In the genomic region with DNA sequence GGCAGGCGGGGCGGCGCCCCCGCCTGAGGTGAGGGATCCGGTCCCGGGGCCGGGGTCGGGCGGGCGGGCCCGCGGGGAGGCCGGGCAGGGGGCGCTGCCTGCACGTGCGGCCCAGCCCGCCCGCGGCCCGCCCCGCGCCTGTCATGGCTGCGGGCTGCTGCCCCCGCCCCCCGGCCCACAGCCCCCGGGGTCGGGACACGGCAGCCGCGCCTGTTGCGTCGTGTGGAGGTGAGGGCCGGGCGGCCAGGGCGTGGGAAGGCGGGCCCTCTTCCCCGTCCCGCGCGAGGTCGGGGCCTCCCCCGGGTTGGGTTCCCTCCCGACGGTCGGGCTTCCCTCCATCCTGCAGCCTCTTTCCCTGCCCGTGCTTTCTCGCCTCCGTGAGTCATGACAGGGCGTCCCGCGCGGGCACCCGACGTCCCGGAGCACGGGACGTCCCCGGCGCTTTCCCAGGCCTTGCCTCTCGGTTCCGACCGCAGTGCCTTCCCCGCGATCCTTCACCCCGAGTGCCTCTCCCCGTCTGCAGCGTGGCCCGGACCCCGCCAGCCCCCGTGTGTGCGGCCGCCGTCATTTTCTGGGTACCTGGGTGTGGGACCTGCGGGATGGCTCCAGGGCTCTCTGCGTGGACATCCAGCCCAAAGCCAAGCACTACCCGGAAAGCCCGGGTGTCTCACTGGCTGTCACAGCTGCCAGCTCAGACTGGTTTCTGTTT, we compare ENCODE assay signal across 8 cellular contexts.
DNase-seq lines count a peak whose midpoint lies in the region; ATAC-seq, FAIRE-seq and TF ChIP-seq lines count a peak whose summit lies in the region.

No MANE protein-coding gene starts in this region.

- no peaks in the 10 kb centered on the region for H3K9me2 ChIP-seq in OCI-LY7 (ENCODE audit: insufficient read depth, low read length)

- H3K36me3 Mint-ChIP-seq in naive thymus-derived CD8-positive, alpha-beta T cell: no peaks in the 10 kb centered on the region
- no peaks in the 10 kb centered on the region for H3K36me3 Mint-ChIP-seq in stimulated activated memory B cell treated with anti-CD40 and anti-IgM and Interleukin-4, amounts not matched to agents 10 μg/mL and 1 μg/mL and 100 μg/mL, for 72 hours

- peak overlapping the region; percentile 78 for H2AFZ ChIP-seq in DND-41 (ENCODE audit: low read depth, low read length)
- no peak overlapping the region for H2AFZ ChIP-seq in OCI-LY7 (ENCODE audit: low read length)
- H2AFZ ChIP-seq in fibroblast of lung (ENCODE audit: low read length): peak overlapping the region; percentile 26

- 0 out of 2 replicates have a peak, but pooled peaks cover 4% of the 10 kb centered on the region for H3K36me3 ChIP-seq in DND-41 (ENCODE audit: insufficient read depth, low read length)
- peaks cover 37% of the 10 kb centered on the region for H3K36me3 ChIP-seq in OCI-LY7 (ENCODE audit: insufficient read depth, low read length)
- H3K36me3 ChIP-seq in fibroblast of lung (ENCODE audit: control insufficient read depth, insufficient read depth, low read length): no peaks in the 10 kb centered on the region

- TF ChIP-seq POLR2A in H54 (IDR thresholded peaks at IDR 0.05; ENCODE audit: low read depth, low read length): no peak

- intact Hi-C loops in OCI-LY7 (cut with micrococcal nuclease; ENCODE audit: unreplicated experiment): loop anchor here (2.0 to 5.0 kb wide), 4 partner anchors 29 to 371 kb away; a partner anchor contains a TSS

- H3K79me2 ChIP-seq in DND-41 (ENCODE audit: insufficient read depth, low read length): peaks cover 48% of the 10 kb centered on the region
- peaks cover 82% of the 10 kb centered on the region for H3K79me2 ChIP-seq in OCI-LY7 (ENCODE audit: insufficient read depth, low read depth, low read length)
- H3K79me2 ChIP-seq in fibroblast of lung (ENCODE audit: control insufficient read depth, insufficient read depth, low read length): peaks cover 32% of the 10 kb centered on the region

- FAIRE-seq in H54 (lab: Jason Lieb, UNC): no peak

- DNase-seq in DND-41 (peak; percentile 52), H54 (ENCODE audit: insufficient read length, low spot score) (peak; percentile 47), OCI-LY7 (ENCODE audit: low spot score) (peak; percentile 52), fibroblast of lung (ENCODE audit: low read depth in 2 of 2) (peak; percentile 40 to 43), NCI-H1105 (lab: John Stamatoyannopoulos, UW) (no peak)
- DNase-seq in activated T-helper 1 cell treated with anti-CD3 and anti-CD28 coated beads, Interleukin-2, amount 50 U/mL, for 16 hours (ENCODE audit: low read depth in 1 of 2, low spot score in 1 of 2): peak; percentile 19 to 44
- peak; percentile 16 to 69 (median 49) for DNase-seq in naive thymus-derived CD8-positive, alpha-beta T cell

- H4K20me1 ChIP-seq in DND-41 (ENCODE audit: insufficient read depth, low read length): peaks cover 11% of the 10 kb centered on the region
- peaks cover 27% of the 10 kb centered on the region; the same call in 1 of the 2 replicates for H4K20me1 ChIP-seq in OCI-LY7 (ENCODE audit: insufficient read depth, low read length)
- H4K20me1 ChIP-seq in fibroblast of lung (ENCODE audit: control insufficient read depth, extremely low read depth, insufficient read depth, low read length): no peaks in the 10 kb centered on the region

- H3K4me1 ChIP-seq in DND-41 (ENCODE audit: insufficient read depth, low read length): peaks cover 21% of the 10 kb centered on the region
- peaks cover 33% of the 10 kb centered on the region for H3K4me1 ChIP-seq in OCI-LY7 (ENCODE audit: insufficient read depth, low read length, poor library complexity, severe bottlenecking)
- peaks cover 8% of the 10 kb centered on the region for H3K4me1 ChIP-seq in fibroblast of lung (ENCODE audit: control insufficient read depth, extremely low read depth, insufficient read depth, low read length)

- POLR2A ChIA-PET in OCI-LY7 (lab: Charles Lee): interaction anchor here (0.5 to 0.7 kb wide), 3 partner anchors 30 to 67 kb away, joined by 3 to 5 read pairs (median 3); no protein-coding TSS in a partner anchor
- POLR2A ChIA-PET in naive thymus-derived CD8-positive, alpha-beta T cell (lab: Charles Lee): no interaction called here

- CTCF ChIA-PET in OCI-LY7 (lab: Charles Lee; ENCODE audit: unreplicated experiment): no interaction called here

- H3K27me3 ChIP-seq in DND-41 (ENCODE audit: insufficient read depth, low read length, poor library complexity) (no peaks in the 10 kb centered on the region), fibroblast of lung (ENCODE audit: control insufficient read depth, insufficient read depth, low read length) (no peaks in the 10 kb centered on the region)

- peak; percentile 15 for ATAC-seq in DND-41 (ENCODE audit: insufficient read depth, low read depth)
- ATAC-seq in naive thymus-derived CD8-positive, alpha-beta T cell: peak; percentile 23 to 40
- peak; percentile 53 for ATAC-seq in stimulated activated memory B cell treated with anti-CD40 and anti-IgM and Interleukin-4, amounts not matched to agents 10 μg/mL and 1 μg/mL and 100 μg/mL, for 72 hours

- no peaks in the 10 kb centered on the region for H3K9me3 Mint-ChIP-seq in naive thymus-derived CD8-positive, alpha-beta T cell
- no peaks in the 10 kb centered on the region for H3K9me3 Mint-ChIP-seq in stimulated activated memory B cell treated with anti-CD40 and anti-IgM and Interleukin-4, amounts not matched to agents 10 μg/mL and 1 μg/mL and 100 μg/mL, for 72 hours

- H3K4me3 ChIP-seq in DND-41 (ENCODE audit: low read depth in 1 of 2, low read length in 2 of 2): peak overlapping the region; percentile 52 to 85
- H3K4me3 ChIP-seq in OCI-LY7 (ENCODE audit: low read depth, low read length, poor library complexity, severe bottlenecking): peak overlapping the region; percentile 99
- peak overlapping the region; percentile 69 to 90 (median 80) for H3K4me3 ChIP-seq in fibroblast of lung (replicated peaks in 1 of 4; ENCODE audit: control extremely low read depth in 1 of 4, insufficient read depth in 1 of 4, low read depth in 3 of 4, low read length in 4 of 4)

- H3K27ac ChIP-seq in DND-41 (ENCODE audit: low read length): peak overlapping the region; percentile 74
- peak overlapping the region; percentile 17 for H3K27ac ChIP-seq in OCI-LY7 (ENCODE audit: low read depth, low read length, poor library complexity, severe bottlenecking)
- peak overlapping the region; percentile 88 for H3K27ac ChIP-seq in fibroblast of lung (ENCODE audit: insufficient read depth, low read length)

- H3K4me1 Mint-ChIP-seq in naive thymus-derived CD8-positive, alpha-beta T cell: peaks cover 3 to 30% (median 14%) of the 10 kb centered on the region in 4 donors
- H3K4me1 Mint-ChIP-seq in stimulated activated memory B cell treated with anti-CD40 and anti-IgM and Interleukin-4, amounts not matched to agents 10 μg/mL and 1 μg/mL and 100 μg/mL, for 72 hours: peaks cover 36% of the 10 kb centered on the region

- no peaks in the 10 kb centered on the region for H3K27me3 Mint-ChIP-seq in naive thymus-derived CD8-positive, alpha-beta T cell
- no peaks in the 10 kb centered on the region for H3K27me3 Mint-ChIP-seq in stimulated activated memory B cell treated with anti-CD40 and anti-IgM and Interleukin-4, amounts not matched to agents 10 μg/mL and 1 μg/mL and 100 μg/mL, for 72 hours

- H3K4me2 ChIP-seq in DND-41 (ENCODE audit: insufficient read depth, low read length) (peak overlapping the region; percentile 99), OCI-LY7 (ENCODE audit: low read length) (peak overlapping the region; percentile 96), fibroblast of lung (ENCODE audit: extremely low read depth, insufficient read depth, low read length) (peak overlapping the region; percentile 76)

- BruUV-seq in OCI-LY7 (replicated peaks; lab: Mats Ljungman, UMichigan): no TSS peak

- H3K4me3 Mint-ChIP-seq in naive thymus-derived CD8-positive, alpha-beta T cell: peak overlapping the region; percentile 82 to 95 (median 89)
- H3K4me3 Mint-ChIP-seq in stimulated activated memory B cell treated with anti-CD40 and anti-IgM and Interleukin-4, amounts not matched to agents 10 μg/mL and 1 μg/mL and 100 μg/mL, for 72 hours: peak overlapping the region; percentile 96

- H3K9ac ChIP-seq in DND-41 (ENCODE audit: low read depth, low read length): peak overlapping the region; percentile 80
- peak overlapping the region; percentile 80 for H3K9ac ChIP-seq in fibroblast of lung (ENCODE audit: insufficient read depth, low read length)

- no peak for TF ChIP-seq CTCF in DND-41 (IDR thresholded peaks at IDR 0.05; ENCODE audit: borderline replicate concordance, extremely low read depth, low read length, poor library complexity, severe bottlenecking)
- TF ChIP-seq CTCF in OCI-LY7 (conservative IDR thresholded peaks at IDR 0.05; ENCODE audit: low read length): no peak
- TF ChIP-seq CTCF in fibroblast of lung (conservative IDR thresholded peaks at IDR 0.05 in 1 of 2, IDR thresholded peaks at IDR 0.05 in 1 of 2; ENCODE audit: low read depth in 1 of 2, low read length in 2 of 2): no peak

- H3K9me3 ChIP-seq in DND-41 (ENCODE audit: insufficient read depth, low read length, severe bottlenecking) (no peaks in the 10 kb centered on the region), OCI-LY7 (ENCODE audit: low read length) (no peaks in the 10 kb centered on the region), fibroblast of lung (ENCODE audit: control insufficient read depth, insufficient read depth, low read depth, low read length) (no peaks in the 10 kb centered on the region)

- peak overlapping the region; percentile 49 to 95 (median 88) for H3K27ac Mint-ChIP-seq in naive thymus-derived CD8-positive, alpha-beta T cell
- peak overlapping the region; percentile 93 for H3K27ac Mint-ChIP-seq in stimulated activated memory B cell treated with anti-CD40 and anti-IgM and Interleukin-4, amounts not matched to agents 10 μg/mL and 1 μg/mL and 100 μg/mL, for 72 hours

Comparison
In these comparisons a context has a peak if more than half of its experiments do, and no peak if none do; other contexts are left out.
1. H3K27ac ChIP-seq: peak in every context shown above with its lines; median percentile 88 in fibroblast of lung; 74 in DND-41; 17 in OCI-LY7.